In the genomic region with DNA sequence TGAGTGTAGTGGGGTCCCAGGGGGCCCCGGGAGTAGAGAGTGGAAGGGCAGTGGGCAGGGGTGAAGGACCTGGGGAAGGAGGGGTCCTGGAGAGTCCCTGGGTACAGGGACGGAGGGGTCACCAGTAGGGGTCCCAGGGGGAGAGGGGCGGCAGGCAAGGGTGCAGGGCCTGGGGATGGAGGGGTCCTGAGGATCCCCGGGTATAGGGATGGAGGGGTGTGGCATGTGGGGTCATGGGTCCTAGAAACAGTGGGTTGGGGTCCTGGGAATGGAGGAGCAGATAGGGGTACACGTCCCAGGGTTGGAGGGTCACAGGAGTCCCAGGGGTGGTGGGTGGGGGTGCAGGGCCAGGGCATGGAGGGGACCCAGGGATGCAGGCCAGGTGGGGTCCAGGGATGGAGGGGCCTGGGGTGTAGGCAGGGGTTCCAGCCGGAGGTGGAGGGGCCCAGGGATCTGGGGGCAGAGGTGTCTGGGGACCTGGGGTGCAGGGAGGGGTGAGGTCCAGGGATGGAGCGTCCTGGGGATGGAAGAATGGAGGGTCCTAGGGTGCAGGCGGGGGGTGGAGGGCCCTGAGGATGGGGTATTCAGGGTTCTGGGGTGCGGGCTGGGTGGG, we compare ENCODE assay signal across 1 cellular context.
TF ChIP-seq lines count a peak whose summit lies in the region.

No MANE protein-coding gene starts in this region.

TF ChIP-seq in IMR-90, 13 proteins besides CTCF, POLR2A, EP300 and RAD21 (continued from another document):
- TF ChIP-seq USF2 (IDR thresholded peaks at IDR 0.05; ENCODE audit: low read depth, low read length) (no peak), BHLHE40 (IDR thresholded peaks at IDR 0.05; ENCODE audit: low read depth, low read length) (no peak), MXI1 (IDR thresholded peaks at IDR 0.05; ENCODE audit: borderline replicate concordance, low read depth, low read length) (no peak)
